In the genomic region with DNA sequence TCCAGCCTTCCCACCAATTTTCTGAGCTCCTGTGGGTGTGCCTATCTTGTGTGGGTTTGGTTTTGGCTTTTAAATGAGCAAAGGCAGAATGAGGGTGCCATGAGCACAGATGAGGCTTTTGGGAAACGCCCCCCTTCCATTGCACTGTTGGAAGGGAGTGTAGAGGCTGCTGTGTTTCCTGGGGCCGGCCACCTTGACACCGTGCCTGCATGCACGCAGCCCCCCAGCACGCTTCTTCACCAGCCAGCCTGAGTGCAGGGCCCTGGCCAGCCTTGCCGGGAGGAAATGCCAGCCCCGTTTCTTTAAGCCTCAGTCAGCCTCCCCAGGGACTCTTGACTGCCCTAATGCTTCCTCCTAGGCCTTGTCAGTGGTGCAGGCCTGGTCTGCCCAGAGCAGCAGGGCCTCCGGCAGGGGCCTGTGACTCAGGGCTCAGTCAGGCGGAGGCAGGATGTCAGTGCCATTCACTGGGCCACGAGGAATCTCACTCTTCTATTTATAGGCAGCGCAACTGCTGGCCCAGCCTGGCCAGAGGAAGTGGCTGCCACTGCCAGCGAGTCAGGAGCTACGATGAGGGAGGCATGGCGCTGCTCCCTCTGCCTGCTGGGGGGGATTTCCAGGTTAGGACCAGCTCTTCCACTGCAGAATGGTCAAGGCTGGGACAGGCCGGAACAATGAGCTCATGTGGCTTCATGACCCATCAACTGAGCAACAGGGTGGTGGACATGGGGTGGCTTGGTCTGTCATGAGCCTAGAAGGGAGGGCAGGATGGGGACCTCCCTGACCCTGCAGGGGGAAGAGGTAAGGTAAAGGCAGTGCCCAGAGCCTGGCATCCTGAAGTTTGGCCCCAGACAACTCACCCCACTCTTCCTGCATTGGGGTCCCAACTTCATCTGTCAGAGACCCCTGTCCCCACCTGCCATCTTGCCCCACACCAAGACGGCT, we compare ENCODE assay signal across 8 cellular contexts.
DNase-seq lines count a peak whose midpoint lies in the region; ATAC-seq and TF ChIP-seq lines count a peak whose summit lies in the region.

No MANE protein-coding gene starts in this region.

- no peaks in the 10 kb centered on the region for H3K27me3 Mint-ChIP-seq in mesothelial cell of epicardium (ENCODE audit: low read depth)

- no peak for TF ChIP-seq POLR2A in vagina (IDR thresholded peaks at IDR 0.05)

- H3K9me3 Mint-ChIP-seq in mesothelial cell of epicardium = no peaks in the 10 kb centered on the region

- peak; percentile 87 for ATAC-seq in HG03064 (IDR thresholded peaks at IDR 0.05; ENCODE audit: low read depth, unreplicated experiment)
- ATAC-seq in RWPE2 (ENCODE audit: low read depth) = peak; percentile 99
- no peak for ATAC-seq in GM18520 (IDR thresholded peaks at IDR 0.05; ENCODE audit: unreplicated experiment)

- intact Hi-C loops in vagina (cut with DNase I) = no loop called here

- no peaks in the 10 kb centered on the region for H3K9me3 ChIP-seq in RWPE2 (ENCODE audit: severe bottlenecking)
- H3K9me3 ChIP-seq in vagina = no peaks in the 10 kb centered on the region

- H3K4me3 Mint-ChIP-seq in mesothelial cell of epicardium = no peak overlapping the region

- H3K4me1 Mint-ChIP-seq in mesothelial cell of epicardium = peaks cover 3% of the 10 kb centered on the region

- H3K36me3 ChIP-seq in RWPE2 (ENCODE audit: low read depth) (no peaks in the 10 kb centered on the region), vagina (no peaks in the 10 kb centered on the region)

- no peaks in the 10 kb centered on the region for H3K36me3 Mint-ChIP-seq in mesothelial cell of epicardium

- H3K4me3 ChIP-seq in RWPE2 (ENCODE audit: severe bottlenecking) (no peak overlapping the region), epithelial cell of esophagus (ENCODE audit: low read length) (no peak overlapping the region), vagina (no peak overlapping the region)

- H3K27me3 ChIP-seq in RWPE2 (ENCODE audit: insufficient read depth, poor library complexity, severe bottlenecking) (no peaks in the 10 kb centered on the region), vagina (no peaks in the 10 kb centered on the region)

- H3K27ac Mint-ChIP-seq in mesothelial cell of epicardium = peak overlapping the region; percentile 61

- peak overlapping the region; percentile 87 for H3K27ac ChIP-seq in RWPE2 (ENCODE audit: poor library complexity, severe bottlenecking)
- peak overlapping the region; percentile 40 for H3K27ac ChIP-seq in vagina

- H3K4me1 ChIP-seq in RWPE2 (ENCODE audit: insufficient read depth, poor library complexity, severe bottlenecking) = peaks cover 21% of the 10 kb centered on the region
- H3K4me1 ChIP-seq in vagina = peaks cover 24% of the 10 kb centered on the region

- peak; percentile 9 to 12 for DNase-seq in stimulated activated CD4-positive, alpha-beta T cell treated with anti-CD3 and anti-CD28 coated beads, Interleukin-15, amount 100 ng/mL, for 48 hours (ENCODE audit: low read depth in 2 of 2)
- DNase-seq in stimulated activated CD4-positive, alpha-beta T cell treated with anti-CD3 and anti-CD28 coated beads, Interleukin-12 subunit alpha, Interleukin-12 subunit beta, amount 100 ng/mL, for 4 hours = no peak
- DNase-seq in RWPE2 (ENCODE audit: low spot score) = peak; percentile 89
- peak; percentile 97 for DNase-seq in epithelial cell of esophagus (ENCODE audit: low read depth)
- no peak for DNase-seq in mesothelial cell of epicardium (ENCODE audit: low spot score in 2 of 2, unreplicated experiment in 2 of 2)
- peak in 1 of 2 donors; percentile 83 for DNase-seq in vagina (ENCODE audit: extremely low spot score in 2 of 2)

- TF ChIP-seq CTCF in RWPE2 (IDR thresholded peaks at IDR 0.05; ENCODE audit: poor library complexity, severe bottlenecking) (no peak), epithelial cell of esophagus (IDR thresholded peaks at IDR 0.05; ENCODE audit: insufficient read depth, low read depth, low read length, missing control alignments) (no peak), mesothelial cell of epicardium (IDR thresholded peaks at IDR 0.05; ENCODE audit: unreplicated experiment) (no peak), vagina (IDR thresholded peaks at IDR 0.05) (no peak)

Comparison
In these comparisons a context has a peak if more than half of its experiments do, and no peak if none do; other contexts are left out.
1. DNase-seq: peak in stimulated activated CD4-positive, alpha-beta T cell treated with anti-CD3 and anti-CD28 coated beads, Interleukin-15, amount 100 ng/mL, for 48 hours (2 of 2), RWPE2 (single experiment) and epithelial cell of esophagus (single experiment); none in stimulated activated CD4-positive, alpha-beta T cell treated with anti-CD3 and anti-CD28 coated beads, Interleukin-12 subunit alpha, Interleukin-12 subunit beta, amount 100 ng/mL, for 4 hours (single experiment) and mesothelial cell of epicardium (0 of 2).